In genomic region chr22:33090836-33091235, GRCh38 we compare ENCODE assay signal across 8 cellular contexts. TPM values are rescaled to one million over a fixed set of nuclear protein-coding genes. Genes with fewer than 3 reads are reported as not detected.
"Had no signal": no experiment of that assay in that cellular context is flagged by ENCODE, and none has a peak within 500 bp of the region (broad histone marks: within the 10 kb centered on the region; RNA-seq: fewer than 3 reads in every experiment).

No MANE protein-coding gene starts in this region.

- H3K27ac Mint-ChIP-seq: HFFc6 had no signal

- H3K4me1 ChIP-seq: HAP-1 had no signal

- H2AFZ ChIP-seq: GM23248 had no signal

- H3K4me3 Mint-ChIP-seq: HFFc6 had no signal

- H3K9me3 ChIP-seq: HAP-1 had no signal

- H3K36me3 ChIP-seq: HAP-1 had no signal

- DNase-seq: GM23248, GOT3, H7, HFFc6, IMR-90 had no signal

- H3K9ac ChIP-seq: GM23248 had no signal

- ATAC-seq: HCT116 had no signal

- H3K4me3 ChIP-seq: GM23248, HAP-1 had no signal

- H3K27ac ChIP-seq: GM23248 had no signal

RNA-seq across cellular contexts. Expression of gene SYN3, which starts 32.7 kb away (rescaled TPM):
- total RNA-seq: GM23248, HT-29, IMR-90 had no signal
- polyA plus RNA-seq: IMR-90 had no signal
